Comparison of ENCODE assay signal across 27 cellular contexts in the genomic region with DNA sequence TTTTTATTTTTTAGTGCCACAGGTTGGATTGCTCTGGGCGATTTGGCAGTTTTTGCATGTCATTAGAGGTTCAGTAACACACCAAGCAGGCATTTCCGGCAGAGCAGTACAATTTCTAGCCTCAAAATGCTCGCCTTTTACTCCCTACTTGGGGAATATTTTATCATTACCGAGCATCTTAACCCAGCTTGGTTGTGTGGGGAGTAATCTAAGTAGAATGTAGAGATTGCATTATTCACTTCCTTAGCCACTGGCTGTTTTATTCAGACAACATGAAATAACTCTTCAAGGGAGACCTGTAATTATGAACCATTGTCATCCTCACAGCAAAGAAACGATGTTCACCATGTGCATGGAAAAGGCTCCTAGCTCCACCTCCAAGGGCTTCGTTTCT. TPM values are rescaled to one million over a fixed set of nuclear protein-coding genes. Genes with fewer than 3 reads are reported as not detected.
DNase-seq lines count a peak whose midpoint lies in the region; ATAC-seq lines count a peak whose summit lies in the region.
"Had no signal": no experiment of that assay in that cellular context is flagged by ENCODE, and none has a peak within 500 bp of the region (broad histone marks: within the 10 kb centered on the region; RNA-seq: fewer than 3 reads in every experiment).

No MANE protein-coding gene starts in this region.

- H2BK12ac ChIP-seq in trophoblast cell (ENCODE audit: low read length): no peak overlapping the region

- H4K12ac ChIP-seq in trophoblast cell (ENCODE audit: low read depth, low read length): no peak overlapping the region

- no peak overlapping the region for H3K4ac ChIP-seq in trophoblast cell (ENCODE audit: low read depth, low read length)

- no peak overlapping the region for H3K4me3 ChIP-seq in trophoblast cell (ENCODE audit: low read depth, low read length)
- H3K4me3 ChIP-seq: BLaER1 treated with 17β-estradiol and CSF1 and Interleukin-3, amounts not matched to agents 10 nM and 100 nM; cardiac muscle cell; coronary artery; lung; Peyer's patch; sigmoid colon; SJCRH30 had no signal

- H3K79me1 ChIP-seq in trophoblast cell (ENCODE audit: low read length): no peaks in the 10 kb centered on the region

- no peaks in the 10 kb centered on the region for H3K27me3 ChIP-seq in trophoblast cell (ENCODE audit: insufficient read depth, low read length)
- H3K27me3 ChIP-seq: BLaER1 treated with 17β-estradiol and CSF1 and Interleukin-3, amounts not matched to agents 10 nM and 100 nM; Peyer's patch; SJCRH30 had no signal

- H2BK120ac ChIP-seq in trophoblast cell (ENCODE audit: insufficient read depth, low read length, poor library complexity): no peak overlapping the region

- H3K23ac ChIP-seq in trophoblast cell (ENCODE audit: low read length): no peak overlapping the region

- no peak overlapping the region for H3K4me2 ChIP-seq in trophoblast cell (ENCODE audit: low read length)
- H3K4me2 ChIP-seq: BLaER1 treated with 17β-estradiol and CSF1 and Interleukin-3, amounts not matched to agents 10 nM and 100 nM had no signal

- no peaks in the 10 kb centered on the region for H3K4me1 ChIP-seq in trophoblast cell (ENCODE audit: control insufficient read depth in 1 of 2, insufficient read depth in 2 of 2, low read length in 2 of 2)
- H3K4me1 ChIP-seq: Peyer's patch, sigmoid colon, SJCRH30 had no signal

- H2BK5ac ChIP-seq in trophoblast cell (ENCODE audit: low read depth, low read length, poor library complexity): no peak overlapping the region

- in situ Hi-C loops in KBM-7 (cut with MboI; ENCODE audit: low pct_unique_long_range_greater_than_20kb, low sequenced_read_pairs): no loop called here

- WGBS in trophoblast cell (ENCODE audit: extremely low coverage, insufficient coverage, insufficient read length): no CpG with 5 or more reads among the region's 6 CpGs

- no peak overlapping the region for H3K9ac ChIP-seq in trophoblast cell (ENCODE audit: low read length)
- H3K9ac ChIP-seq: BLaER1 treated with 17β-estradiol and CSF1 and Interleukin-3, amounts not matched to agents 10 nM and 100 nM had no signal

- H4K91ac ChIP-seq in trophoblast cell (ENCODE audit: low read depth, low read length): no peak overlapping the region

- H3K18ac ChIP-seq in trophoblast cell (ENCODE audit: low read length): no peak overlapping the region

- H2AK5ac ChIP-seq in trophoblast cell (ENCODE audit: low read length): no peak overlapping the region

- ATAC-seq in HG03175 (IDR thresholded peaks at IDR 0.05; ENCODE audit: unreplicated experiment): no peak
- ATAC-seq: stimulated activated naive CD8-positive, alpha-beta T cell treated with anti-CD3 and anti-CD28 coated beads, Interleukin-15, amount 100 ng/mL, for 72 hours had no signal

- H3K9me3 ChIP-seq in trophoblast cell (ENCODE audit: insufficient read depth, low read depth, low read length): no peaks in the 10 kb centered on the region
- H3K9me3 ChIP-seq: Peyer's patch, sigmoid colon, SJCRH30 had no signal

- H3K27ac ChIP-seq in trophoblast cell (ENCODE audit: low read depth, low read length): no peak overlapping the region
- H3K27ac ChIP-seq: 22Rv1; BLaER1 treated with 17β-estradiol and CSF1 and Interleukin-3, amounts not matched to agents 10 nM and 100 nM; cardiac muscle cell; coronary artery; Peyer's patch; sigmoid colon; SJCRH30 had no signal

- no peak overlapping the region for H2AFZ ChIP-seq in trophoblast cell (ENCODE audit: insufficient read depth, low read length, poor library complexity)

- no peaks in the 10 kb centered on the region for H3K79me2 ChIP-seq in trophoblast cell (ENCODE audit: control insufficient read depth, insufficient read depth, low read length, poor library complexity)

- H4K8ac ChIP-seq in trophoblast cell (ENCODE audit: low read depth, low read length): no peak overlapping the region

- DNase-seq in NCI-H1417 (lab: John Stamatoyannopoulos, UW) (peak in 2 of 3 experiments; percentile 26 to 47), NCI-H1417 treated with DMSO at 0.1 percent for 48 hours (lab: John Stamatoyannopoulos, UW) (no peak), M059J (ENCODE audit: low read depth) (peak; percentile 94), dedifferentiated amniotic fluid mesenchymal stem cell (ENCODE audit: extremely low spot score) (peak; percentile 62), trophoblast cell (peak; percentile 8 to 34), KBM-7 (no peak), AML-193 (lab: John Stamatoyannopoulos, UW) (no peak)
- DNase-seq: activated CD4-positive, alpha-beta T cell treated with anti-CD3 and anti-CD28 coated beads, Interleukin-2, amount 10 ng/mL, durations not matched to agents 7 days and 5 days; activated naive CD4-positive, alpha-beta T cell treated with Interleukin-2 at 50 U/mL for 16 hours; activated T-cell treated with anti-CD3 and anti-CD28 coated beads, Interleukin-2, amount 50 U/mL, for 48 hours; COR-L47; DMS79; head of caudate nucleus; NCI-H1436 treated with DMSO at 0.1 percent for 48 hours; Peyer's patch; sigmoid colon; SJCRH30; stimulated activated naive CD8-positive, alpha-beta T cell treated with anti-CD3 and anti-CD28 coated beads, Interleukin-15, amount 100 ng/mL, for 72 hours had no signal

- H3K36me3 ChIP-seq in trophoblast cell (ENCODE audit: control insufficient read depth in 1 of 2, insufficient read depth in 2 of 2, low read length in 2 of 2): no peaks in the 10 kb centered on the region
- H3K36me3 ChIP-seq: BLaER1 treated with 17β-estradiol and CSF1 and Interleukin-3, amounts not matched to agents 10 nM and 100 nM; cardiac muscle cell; Peyer's patch; sigmoid colon; SJCRH30 had no signal

- H3K14ac ChIP-seq in trophoblast cell (ENCODE audit: low read length): no peak overlapping the region

RNA-seq across cellular contexts. Expression of a gene that starts 13.1 kb away (rescaled TPM):
- not detected in 2 replicates for total RNA-seq in M059J (2014; rRNA removed; shearing (Covaris generic))
- polyA plus RNA-seq in trophoblast cell (2013): not detected in 2 replicates
- total RNA-seq: activated CD4-positive, alpha-beta T cell treated with anti-CD3 and anti-CD28 coated beads, Interleukin-2, amount 10 ng/mL, durations not matched to agents 7 days and 5 days; MCF 10A; Peyer's patch; posterior vena cava; T-helper 2 cell treated with Interferon-gamma antibody and Interleukin-4, amounts not matched to agents 100 ng/mL and 5 ng/mL, for 36 hours had no signal
- polyA plus RNA-seq: cardiac muscle cell had no signal

RNA-seq across cellular contexts. Expression of a gene that starts 40.2 kb away (rescaled TPM):
- not detected in 2 replicates for total RNA-seq in M059J (2014; rRNA removed; shearing (Covaris generic))
- polyA plus RNA-seq in trophoblast cell (2013): 0.03 TPM in 1 of 2 replicates, not detected in the other
- total RNA-seq: activated CD4-positive, alpha-beta T cell treated with anti-CD3 and anti-CD28 coated beads, Interleukin-2, amount 10 ng/mL, durations not matched to agents 7 days and 5 days; lung; MCF 10A; Peyer's patch; posterior vena cava; sigmoid colon; SJCRH30; T-helper 2 cell treated with Interferon-gamma antibody and Interleukin-4, amounts not matched to agents 100 ng/mL and 5 ng/mL, for 36 hours had no signal
- polyA plus RNA-seq: sigmoid colon had no signal

Comparison
In these comparisons a context has a peak if more than half of its experiments do, and no peak if none do; other contexts are left out.
1. DNase-seq: peak in NCI-H1417 (2 of 3), M059J (single experiment), dedifferentiated amniotic fluid mesenchymal stem cell (single experiment) and trophoblast cell (2 of 2); none in NCI-H1417 treated with DMSO at 0.1 percent for 48 hours (single experiment), KBM-7 (single experiment) and AML-193 (0 of 2).